Comparison of ENCODE assay signal across 19 cellular contexts in the genomic region with DNA sequence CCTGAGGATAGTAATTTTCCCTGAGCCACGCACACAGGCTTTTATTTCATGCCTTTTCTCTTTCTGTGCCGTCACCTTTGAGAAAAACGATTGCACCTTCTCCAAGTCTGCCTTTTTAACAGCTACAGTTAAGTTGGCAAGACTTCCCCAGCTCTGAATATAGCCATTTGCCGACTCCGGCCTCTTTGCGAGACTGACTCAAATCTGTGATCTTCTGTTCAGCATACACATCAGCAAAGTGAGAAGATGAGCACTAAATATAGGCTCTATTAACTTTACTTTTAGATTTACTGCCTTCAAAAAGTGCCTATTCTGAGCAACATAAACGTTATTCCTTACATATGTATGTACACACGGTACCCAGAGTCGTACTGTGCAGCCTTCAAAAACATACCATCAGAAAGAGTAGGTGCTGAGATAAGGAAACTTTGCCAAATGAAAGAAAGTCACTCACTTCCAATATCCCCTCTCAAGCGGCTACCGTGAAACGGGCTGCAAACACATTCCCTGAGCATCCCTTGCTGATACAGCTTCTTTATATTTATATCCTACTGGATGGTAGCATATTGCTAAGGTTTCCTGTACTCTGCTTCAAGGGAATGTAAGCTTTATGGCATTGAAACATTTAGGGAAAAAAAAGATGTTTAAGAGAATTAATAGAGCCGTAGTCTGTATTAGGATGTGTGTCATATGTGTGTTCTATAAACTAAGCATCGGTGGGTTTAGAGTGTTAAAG.
A peak's percentile ranks its signal among the peaks of the same experiment; 100 is the strongest.
DNase-seq lines count a peak whose midpoint lies in the region; ATAC-seq and TF ChIP-seq lines count a peak whose summit lies in the region.
"Had no signal": no experiment of that assay in that cellular context is flagged by ENCODE, and none has a peak within 500 bp of the region (broad histone marks: within the 10 kb centered on the region; RNA-seq: fewer than 3 reads in every experiment).

No MANE protein-coding gene starts in this region.

- TF ChIP-seq POLR2A in testis (IDR thresholded peaks at IDR 0.05), result no peak

- H3K4me3 Mint-ChIP-seq in chondrocyte (ENCODE audit: unreplicated experiment), result no peak overlapping the region
- H3K4me3 Mint-ChIP-seq in osteocyte (ENCODE audit: unreplicated experiment), result no peak overlapping the region
- no peak overlapping the region for H3K4me3 Mint-ChIP-seq in activated T-cell treated with anti-CD3 and anti-CD28 coated beads, Interleukin-2, amount 50 U/mL, for 4 hours
- H3K4me3 Mint-ChIP-seq: GM23338 had no signal

- ATAC-seq in left cardiac atrium (peak; percentile 39 to 41), aorta (ENCODE audit: low FRiP score) (peak; percentile 13)
- no peak for ATAC-seq in activated T-cell treated with anti-CD3 and anti-CD28 coated beads, Interleukin-2, amount 50 U/mL, for 4 hours
- ATAC-seq: GM23338, HCT116 had no signal

- peaks cover 43% of the 10 kb centered on the region for H3K4me1 Mint-ChIP-seq in chondrocyte (ENCODE audit: low read depth)
- peaks cover 22% of the 10 kb centered on the region for H3K4me1 Mint-ChIP-seq in osteocyte (ENCODE audit: unreplicated experiment)
- no peaks in the 10 kb centered on the region for H3K4me1 Mint-ChIP-seq in activated T-cell treated with anti-CD3 and anti-CD28 coated beads, Interleukin-2, amount 50 U/mL, for 4 hours (ENCODE audit: low read depth)
- H3K4me1 Mint-ChIP-seq: GM23338 had no signal

- H3K9me3 ChIP-seq in aorta (ENCODE audit: control insufficient read depth, low read length), result no peaks in the 10 kb centered on the region
- no peaks in the 10 kb centered on the region for H3K9me3 ChIP-seq in testis
- H3K9me3 ChIP-seq: Caco-2, MG63 had no signal

- WGBS in aorta, 2 donors, result 5 to 10% methylated on average over 14 of the region's 14 CpGs
- 89 to 90% methylated on average over 14 of the region's 14 CpGs for WGBS in testis, 2 donors

- H3K27me3 Mint-ChIP-seq in chondrocyte (ENCODE audit: low read depth) (no peaks in the 10 kb centered on the region), osteocyte (ENCODE audit: unreplicated experiment) (no peaks in the 10 kb centered on the region)
- H3K27me3 Mint-ChIP-seq in activated T-cell treated with anti-CD3 and anti-CD28 coated beads, Interleukin-2, amount 50 U/mL, for 4 hours (ENCODE audit: low read depth), result no peaks in the 10 kb centered on the region

- DNase-seq in chondrocyte (ENCODE audit: low spot score), result no peak
- DNase-seq in left cardiac atrium, result no peak
- no peak for DNase-seq in osteocyte (ENCODE audit: extremely low spot score, unreplicated experiment)
- DNase-seq in aorta, result no peak
- DNase-seq in activated T-cell treated with anti-CD3 and anti-CD28 coated beads, Interleukin-2, amount 50 U/mL, for 4 hours, result no peak
- no peak for DNase-seq in testis
- DNase-seq in NCI-H1092 treated with DMSO at 0.1 percent for 48 hours (lab: John Stamatoyannopoulos, UW), result no peak
- DNase-seq: ACHN, Caco-2, DMS153, Karpas-422, NCI-H1105, NCI-H1930, NCI-H2171, NCI-H748 treated with DMSO at 0.1 percent for 48 hours, PC-9 had no signal

- H3K4me1 ChIP-seq in aorta (ENCODE audit: control insufficient read depth in 1 of 2, insufficient read depth in 2 of 2, low read length in 2 of 2) (peaks cover 0 to 4% of the 10 kb centered on the region in 2 donors), testis (no peaks in the 10 kb centered on the region)

- peaks cover 12% of the 10 kb centered on the region for H3K36me3 Mint-ChIP-seq in chondrocyte (ENCODE audit: low read depth)
- H3K36me3 Mint-ChIP-seq in osteocyte (ENCODE audit: unreplicated experiment), result peaks cover 10% of the 10 kb centered on the region
- H3K36me3 Mint-ChIP-seq in activated T-cell treated with anti-CD3 and anti-CD28 coated beads, Interleukin-2, amount 50 U/mL, for 4 hours (ENCODE audit: insufficient read depth), result peaks cover 11% of the 10 kb centered on the region

- peaks cover 4% of the 10 kb centered on the region for H3K9me3 Mint-ChIP-seq in chondrocyte (ENCODE audit: low read depth)
- no peaks in the 10 kb centered on the region for H3K9me3 Mint-ChIP-seq in osteocyte (ENCODE audit: unreplicated experiment)
- H3K9me3 Mint-ChIP-seq in activated T-cell treated with anti-CD3 and anti-CD28 coated beads, Interleukin-2, amount 50 U/mL, for 4 hours, result no peaks in the 10 kb centered on the region
- H3K9me3 Mint-ChIP-seq: GM23338 had no signal

- intact Hi-C loops in left cardiac atrium (cut with DNase I), result no loop called here
- intact Hi-C loops in aorta (cut with DNase I), result no loop called here
- intact Hi-C loops in testis (cut with DNase I; ENCODE audit: low total_unique reads), result no loop called here

- H3K27me3 ChIP-seq in aorta (ENCODE audit: control insufficient read depth in 1 of 2, insufficient read depth in 2 of 2, low read length in 1 of 2), result no peaks in the 10 kb centered on the region
- no peaks in the 10 kb centered on the region for H3K27me3 ChIP-seq in testis
- H3K27me3 ChIP-seq: MG63 had no signal

- no peak for TF ChIP-seq CTCF in chondrocyte (IDR thresholded peaks at IDR 0.05)
- no peak for TF ChIP-seq CTCF in osteocyte (IDR thresholded peaks at IDR 0.05)
- TF ChIP-seq CTCF in testis (IDR thresholded peaks at IDR 0.05), result no peak

- peak overlapping the region; percentile 84 to 92 for H3K27ac ChIP-seq in aorta (ENCODE audit: low read depth in 1 of 2, low read length in 2 of 2)
- no peak overlapping the region for H3K27ac ChIP-seq in testis
- H3K27ac ChIP-seq: PC-9 had no signal

- no peaks in the 10 kb centered on the region for H3K36me3 ChIP-seq in aorta (ENCODE audit: control insufficient read depth in 1 of 2, insufficient read depth in 2 of 2, low read length in 1 of 2)
- H3K36me3 ChIP-seq in testis (ENCODE audit: low read depth, missing control alignments), result no peaks in the 10 kb centered on the region

- H3K27ac Mint-ChIP-seq in chondrocyte (ENCODE audit: unreplicated experiment) (peak overlapping the region; percentile 83), osteocyte (ENCODE audit: unreplicated experiment) (peak overlapping the region; percentile 68)
- H3K27ac Mint-ChIP-seq: GM23338 had no signal

- no peak overlapping the region for H3K4me3 ChIP-seq in aorta (ENCODE audit: low read length in 2 of 2)
- H3K4me3 ChIP-seq in testis, result no peak overlapping the region
- H3K4me3 ChIP-seq: GM23338, MG63, PC-9 had no signal

Comparison
In these comparisons a context has a peak if more than half of its experiments do, and no peak if none do; other contexts are left out.
1. ATAC-seq: peak in left cardiac atrium (2 of 2) and aorta (single experiment); none in activated T-cell treated with anti-CD3 and anti-CD28 coated beads, Interleukin-2, amount 50 U/mL, for 4 hours (0 of 2).
2. H3K27ac ChIP-seq: peak in aorta (2 of 2); none in testis (0 of 2).